ENCODE assay signal across 9 cellular contexts in genomic region chr15:78170848-78171773, GRCh38. TPM values are rescaled to one million over a fixed set of nuclear protein-coding genes. Genes with fewer than 3 reads are reported as not detected.
DNase-seq lines count a peak whose midpoint lies in the region; ATAC-seq and TF ChIP-seq lines count a peak whose summit lies in the region.
"Had no signal": no experiment of that assay in that cellular context is flagged by ENCODE, and none has a peak within 500 bp of the region (broad histone marks: within the 10 kb centered on the region; RNA-seq: fewer than 3 reads in every experiment).

No MANE protein-coding gene starts in this region.

- TF ChIP-seq CTCF in MM.1S (IDR thresholded peaks at IDR 0.05; ENCODE audit: low read length), result no peak
- no peak for TF ChIP-seq CTCF in mucosa of descending colon (IDR thresholded peaks at IDR 0.05)
- TF ChIP-seq CTCF in coronary artery (IDR thresholded peaks at IDR 0.05), result no peak

- H3K9me2 ChIP-seq in MM.1S (replicated peaks; ENCODE audit: insufficient read depth, low read length), result no peaks in the 10 kb centered on the region

- H3F3A ChIP-seq in MM.1S (ENCODE audit: insufficient read depth, low read length), result peaks cover 55% of the 10 kb centered on the region

- H3K9me3 ChIP-seq in MM.1S (replicated peaks; ENCODE audit: insufficient read depth, low read length) (no peaks in the 10 kb centered on the region), mucosa of descending colon (no peaks in the 10 kb centered on the region)

- peaks cover 7% of the 10 kb centered on the region for H3K36me3 ChIP-seq in MM.1S (replicated peaks; ENCODE audit: insufficient read depth, low read length)
- peaks cover 5% of the 10 kb centered on the region for H3K36me3 ChIP-seq in mucosa of descending colon (ENCODE audit: low read depth)

- peaks cover 11% of the 10 kb centered on the region for H3K79me2 ChIP-seq in MM.1S (ENCODE audit: low read length)

- DNase-seq in MM.1S, result peak; percentile 85
- no peak for DNase-seq in mucosa of descending colon
- DNase-seq in coronary artery (ENCODE audit: low spot score), result no peak
- no peak for DNase-seq in NCI-H146 (lab: John Stamatoyannopoulos, UW)
- DNase-seq in occipital lobe (lab: John Stamatoyannopoulos, UW), result no peak
- DNase-seq: activated naive CD4-positive, alpha-beta T cell treated with anti-CD3 and anti-CD28 coated beads, Interleukin-2, amount 50 U/mL, for 16 hours had no signal

- no peaks in the 10 kb centered on the region for H3K27me3 ChIP-seq in MM.1S (replicated peaks; ENCODE audit: insufficient read depth, low read length)

- peak overlapping the region; percentile 1; the same call in 1 of the 2 replicates for H3K9ac ChIP-seq in MM.1S (ENCODE audit: low read length)

- H3K4me3 ChIP-seq in MM.1S (ENCODE audit: low read length) (peak overlapping the region; percentile 18; the same call in 1 of the 2 replicates), mucosa of descending colon (no peak overlapping the region), coronary artery (no peak overlapping the region)

- H3K4me1 ChIP-seq in MM.1S (ENCODE audit: low read length) (peaks cover 90% of the 10 kb centered on the region), mucosa of descending colon (ENCODE audit: low read depth) (no peaks in the 10 kb centered on the region)

- H4K20me1 ChIP-seq in MM.1S (ENCODE audit: insufficient read depth, low read length), result no peaks in the 10 kb centered on the region

- peak overlapping the region; percentile 77 for H3K4me2 ChIP-seq in MM.1S (ENCODE audit: low read depth, low read length)

- ATAC-seq in GM18858 (IDR thresholded peaks at IDR 0.05; ENCODE audit: unreplicated experiment) (peak; percentile 46), GM21825 (IDR thresholded peaks at IDR 0.05; ENCODE audit: unreplicated experiment) (peak; percentile 73), mucosa of descending colon (peak; percentile 66), GM19328 (IDR thresholded peaks at IDR 0.05; ENCODE audit: unreplicated experiment) (no peak)

- intact Hi-C loops in mucosa of descending colon (cut with DNase I, micrococcal nuclease), result loop anchor here in 1 of 2 donors (10.0 kb wide), 1 partner anchor 74 kb away; no protein-coding TSS in a partner anchor

- H2AFZ ChIP-seq in MM.1S (ENCODE audit: low read length), result no peak overlapping the region

- H3K27ac ChIP-seq in MM.1S (ENCODE audit: low read length), result peak overlapping the region; percentile 72
- H3K27ac ChIP-seq in coronary artery, result no peak overlapping the region

RNA-seq across cellular contexts. Expression of gene IDH3A, which starts 21.9 kb away (rescaled TPM):
- total RNA-seq in mucosa of descending colon (100 to 1,000 TPM; 183 to 227 (median 207) TPM), occipital lobe (41.6 TPM)

RNA-seq across cellular contexts. Expression of gene CIB2, which starts 39.9 kb away (rescaled TPM):
- 10 to 100 TPM in 2 of 3 donors, 1 to 10 TPM in 1; 8.1 to 13.7 (median 10.9) TPM for total RNA-seq in mucosa of descending colon
- total RNA-seq in occipital lobe, result 18.4 TPM
